ENCODE assay signal across 20 cellular contexts in the genomic region with DNA sequence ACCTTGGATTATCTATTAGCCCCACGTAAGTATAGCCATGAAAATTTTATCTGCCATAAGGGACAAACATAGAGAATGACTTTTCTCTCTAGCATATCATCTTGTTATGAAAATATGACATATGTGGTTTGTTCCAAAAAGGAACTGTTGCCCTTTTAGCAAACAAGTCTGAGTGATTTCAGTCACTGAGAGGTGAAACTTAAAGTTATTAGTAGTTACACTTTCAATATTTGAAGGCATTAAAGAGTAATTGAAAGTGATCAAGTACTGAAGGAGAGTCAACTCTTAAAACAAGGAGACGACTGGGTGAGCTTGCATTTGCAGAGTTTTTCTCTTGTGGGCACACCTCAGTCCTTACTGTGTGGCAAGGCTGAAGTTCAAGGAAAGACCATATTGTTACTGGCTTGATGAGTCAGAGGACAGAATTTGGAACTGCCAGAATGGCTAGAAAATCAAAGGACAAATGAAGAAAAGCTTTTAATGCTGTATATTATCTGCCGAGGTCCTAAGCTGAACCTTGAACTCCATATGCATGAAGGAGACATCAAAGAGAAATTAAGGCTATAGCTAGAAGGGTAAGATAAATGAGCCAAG.
A peak's percentile ranks its signal among the peaks of the same experiment; 100 is the strongest.
DNase-seq lines count a peak whose midpoint lies in the region; ATAC-seq and TF ChIP-seq lines count a peak whose summit lies in the region.
"Had no signal": no experiment of that assay in that cellular context is flagged by ENCODE, and none has a peak within 500 bp of the region (broad histone marks: within the 10 kb centered on the region; RNA-seq: fewer than 3 reads in every experiment).

No MANE protein-coding gene starts in this region.

- DNase-seq in NCI-H1694 (lab: John Stamatoyannopoulos, UW) (no peak), mesenteric fat pad (ENCODE audit: low spot score) (no peak), foreskin fibroblast (no peak), inferior parietal cortex (ENCODE audit: extremely low spot score) (no peak)
- DNase-seq: activated B cell treated with CpG ODN at 0.5 μM for 24 hours; activated naive CD4-positive, alpha-beta T cell treated with Interleukin-2 at 50 U/mL for 16 hours; Calu3; dermis blood vessel endothelial cell; heart left ventricle; NCI-H2081 treated with DMSO at 0.1 percent for 48 hours; NCI-H748 treated with DMSO at 0.1 percent for 48 hours; right lobe of liver; RPMI8226; stimulated activated CD4-positive, alpha-beta T cell treated with anti-CD3 and anti-CD28 coated beads, Interleukin-2, amount 100 ng/mL, for 48 hours; thyroid gland had no signal

- no peaks in the 10 kb centered on the region for H4K20me1 ChIP-seq in OCI-LY3 (ENCODE audit: insufficient read depth, low read length)

- peaks cover 5% of the 10 kb centered on the region; the same call in 1 of the 2 replicates for H3K9me3 ChIP-seq in OCI-LY3 (ENCODE audit: insufficient read depth, low read length)
- H3K9me3 ChIP-seq: esophagus muscularis mucosa, right lobe of liver, thyroid gland had no signal

- no peaks in the 10 kb centered on the region for H3K36me3 ChIP-seq in OCI-LY3 (replicated peaks; ENCODE audit: low read depth, low read length)
- H3K36me3 ChIP-seq: esophagus muscularis mucosa, heart left ventricle, right lobe of liver, thyroid gland had no signal

- no peak overlapping the region for H3K9ac ChIP-seq in OCI-LY3 (ENCODE audit: low read length)

- no peak overlapping the region for H3K4me3 ChIP-seq in OCI-LY3 (ENCODE audit: low read length)
- H3K4me3 ChIP-seq in foreskin fibroblast (ENCODE audit: low read depth in 1 of 2, low read length in 2 of 2): no peak overlapping the region
- H3K4me3 ChIP-seq: esophagus muscularis mucosa, heart left ventricle, right lobe of liver, thyroid gland had no signal

- peak; percentile 68 for ATAC-seq in GM18511 (IDR thresholded peaks at IDR 0.05; ENCODE audit: unreplicated experiment)
- ATAC-seq in GM21360 (IDR thresholded peaks at IDR 0.05; ENCODE audit: unreplicated experiment): peak; percentile 60
- peak; percentile 81 for ATAC-seq in HG02884 (IDR thresholded peaks at IDR 0.05; ENCODE audit: unreplicated experiment)
- ATAC-seq: heart left ventricle, right lobe of liver had no signal

- peak overlapping the region; percentile 29; the same call in 1 of the 2 replicates for H3K4me2 ChIP-seq in OCI-LY3 (ENCODE audit: low read length)

- TF ChIP-seq CTCF in OCI-LY3 (IDR thresholded peaks at IDR 0.05; ENCODE audit: low read depth, low read length) (no peak), foreskin fibroblast (IDR thresholded peaks at IDR 0.05; ENCODE audit: low read depth, low read length) (no peak)

- H3K4me1 ChIP-seq in OCI-LY3 (ENCODE audit: low read length): peaks cover 18% of the 10 kb centered on the region
- H3K4me1 ChIP-seq: right lobe of liver, thyroid gland had no signal

- H3K79me2 ChIP-seq in OCI-LY3 (ENCODE audit: low read length): no peaks in the 10 kb centered on the region

- no peak overlapping the region for H3K27ac ChIP-seq in OCI-LY3 (ENCODE audit: low read length)
- H3K27ac ChIP-seq: heart left ventricle, right lobe of liver, thyroid gland had no signal

- no peak overlapping the region for H2AFZ ChIP-seq in OCI-LY3 (ENCODE audit: low read depth, low read length)

- H3K27me3 ChIP-seq in OCI-LY3 (ENCODE audit: low read depth, low read length): peaks cover 12% of the 10 kb centered on the region; the same call in 1 of the 2 replicates
- H3K27me3 ChIP-seq: esophagus muscularis mucosa, heart left ventricle, right lobe of liver, thyroid gland had no signal
